ENCODE assay signal across 29 cellular contexts in genomic region chr14:75208843-75209242, GRCh38.
"Had no signal": no experiment of that assay in that cellular context is flagged by ENCODE, and none has a peak within 500 bp of the region (broad histone marks: within the 10 kb centered on the region; RNA-seq: fewer than 3 reads in every experiment).

No MANE protein-coding gene starts in this region.

- H3K9ac ChIP-seq: parathyroid adenoma had no signal

- H3K4me1 Mint-ChIP-seq: naive B cell, neural crest cell had no signal

- H3K4me1 ChIP-seq: esophagus muscularis mucosa, gastroesophageal sphincter had no signal

- H3K27ac Mint-ChIP-seq: dendritic cell treated with granulocyte-macrophage colony-stimulating factor and Interleukin-4, amounts not matched to agents 40 ng/mL and 50 ng/mL, for 4 days; mesothelial cell of epicardium; progenitor cell of endocrine pancreas; stimulated activated naive CD8-positive, alpha-beta T cell treated with anti-CD3 and anti-CD28 coated beads, Interleukin-15, amount 100 ng/mL, for 72 hours had no signal

- H3K27me3 Mint-ChIP-seq: naive B cell; stimulated activated naive CD8-positive, alpha-beta T cell treated with anti-CD3 and anti-CD28 coated beads, Interleukin-15, amount 100 ng/mL, for 72 hours had no signal

- H3K4me3 Mint-ChIP-seq: central memory CD8-positive, alpha-beta T cell; dendritic cell treated with granulocyte-macrophage colony-stimulating factor and Interleukin-4, amounts not matched to agents 40 ng/mL and 50 ng/mL, for 4 days; mesothelial cell of epicardium; naive B cell; natural killer cell treated with Interleukin-12 subunit alpha and Interleukin-12 subunit beta and Interleukin-15 and Interleukin-18, amount 100 ng/mL, for 72 hours; neural crest cell; stimulated activated naive CD8-positive, alpha-beta T cell treated with anti-CD3 and anti-CD28 coated beads, Interleukin-15, amount 100 ng/mL, for 72 hours had no signal

- DNase-seq: colonic mucosa; effector memory CD4-positive, alpha-beta T cell; foreskin keratinocyte; glutamatergic neuron; kidney; mesenchymal stem cell; mucosa of descending colon; naive B cell; right cardiac atrium; stimulated activated CD4-positive, alpha-beta T cell treated with anti-CD3 and anti-CD28 coated beads, Interleukin-12 subunit alpha, Interleukin-12 subunit beta, amount 100 ng/mL, for 4 hours; stimulated activated CD4-positive, alpha-beta T cell treated with anti-CD3 and anti-CD28 coated beads, Interleukin-1b, Interleukin-23, amount 100 ng/mL, for 48 hours; stimulated activated CD4-positive, alpha-beta T cell treated with anti-CD3 and anti-CD28 coated beads, Interleukin-4, amount 100 ng/mL, for 1 hour; stimulated activated CD8-positive, alpha-beta memory T cell treated with anti-CD3 and anti-CD28 coated beads, Interleukin-4, amount 100 ng/mL, for 48 hours; stimulated activated naive CD4-positive, alpha-beta T cell; stimulated activated naive CD8-positive, alpha-beta T cell treated with anti-CD3 and anti-CD28 coated beads, Interleukin-15, amount 100 ng/mL, for 72 hours; transverse colon had no signal

- H3K9me3 ChIP-seq: colonic mucosa, esophagus muscularis mucosa, gastroesophageal sphincter, left lung, mucosa of descending colon, neutrophil, suprapubic skin, transverse colon had no signal

- H3K27ac ChIP-seq: colonic mucosa, esophagus muscularis mucosa, foreskin keratinocyte, gastroesophageal sphincter, left lung, neutrophil, parathyroid adenoma, skin epidermis, suprapubic skin, transverse colon had no signal

- H2AFZ ChIP-seq: parathyroid adenoma had no signal

- H3K27me3 ChIP-seq: colonic mucosa, esophagus muscularis mucosa, foreskin keratinocyte, gastroesophageal sphincter, left lung, neutrophil, suprapubic skin, transverse colon had no signal

- H3K79me2 ChIP-seq: parathyroid adenoma had no signal

- H3K36me3 ChIP-seq: colonic mucosa, esophagus muscularis mucosa, gastroesophageal sphincter, left lung, neutrophil, suprapubic skin, transverse colon had no signal

- H3K4me3 ChIP-seq: colonic mucosa, esophagus muscularis mucosa, gastroesophageal sphincter, left lung, mucosa of descending colon, skin epidermis, suprapubic skin, transverse colon had no signal

- ATAC-seq: foreskin keratinocyte; gastroesophageal sphincter; left lung; mucosa of descending colon; natural killer cell treated with Interleukin-12 subunit alpha and Interleukin-12 subunit beta and Interleukin-15 and Interleukin-18, amount 100 ng/mL, for 72 hours; right cardiac atrium; stimulated activated naive CD8-positive, alpha-beta T cell treated with anti-CD3 and anti-CD28 coated beads, Interleukin-15, amount 100 ng/mL, for 72 hours had no signal

- H3K36me3 Mint-ChIP-seq: mesothelial cell of epicardium; naive B cell; natural killer cell treated with Interleukin-12 subunit alpha and Interleukin-12 subunit beta and Interleukin-15 and Interleukin-18, amount 100 ng/mL, for 72 hours had no signal
